Comparison of ENCODE assay signal across 8 cellular contexts in the genomic region with DNA sequence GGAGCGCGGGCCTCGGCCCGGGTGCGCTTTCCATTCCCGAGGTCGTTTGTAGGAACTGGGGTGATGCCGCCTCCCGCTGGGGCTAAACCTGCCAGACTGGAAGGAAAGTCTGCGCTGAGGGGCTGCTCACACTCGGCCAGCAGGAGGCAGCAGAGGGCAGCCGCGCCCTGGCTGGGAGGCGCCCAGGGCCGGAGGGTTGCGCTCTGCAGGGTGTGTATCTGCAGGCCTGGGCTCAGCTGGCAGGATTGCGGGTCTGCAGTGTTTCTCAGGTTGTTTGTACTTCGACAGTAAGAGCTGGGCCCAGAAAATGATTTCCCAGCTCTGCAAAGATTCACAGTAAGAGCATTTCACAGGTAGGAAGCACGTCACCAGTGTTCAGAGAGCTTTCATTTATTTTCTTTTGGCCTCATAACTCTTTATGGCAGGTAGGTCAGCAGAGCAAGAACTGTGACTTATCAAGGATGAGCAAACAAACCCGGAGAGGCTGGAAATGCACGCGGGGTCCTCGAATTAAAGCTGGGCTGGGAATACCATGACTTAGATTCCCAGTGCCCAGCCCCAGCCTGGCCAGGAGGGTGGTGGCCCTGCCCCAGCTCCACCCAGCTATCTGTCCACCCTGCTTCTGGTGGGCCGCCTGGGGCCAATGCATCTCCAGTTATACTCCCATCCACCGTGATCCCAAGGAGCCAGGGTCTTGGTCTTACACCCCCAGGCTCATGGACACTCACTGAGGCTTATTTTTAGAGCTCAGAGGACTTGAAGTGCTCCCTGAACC. TPM values are rescaled to one million over a fixed set of nuclear protein-coding genes. Genes with fewer than 3 reads are reported as not detected.
A peak's percentile ranks its signal among the peaks of the same experiment; 100 is the strongest.
DNase-seq lines count a peak whose midpoint lies in the region; ATAC-seq, FAIRE-seq and TF ChIP-seq lines count a peak whose summit lies in the region.

No MANE protein-coding gene starts in this region.

- no peak overlapping the region for H3K4ac ChIP-seq in H1 (replicated peaks; ENCODE audit: insufficient read length, low read depth, low read length)

- TF ChIP-seq RAD21 in H1 (IDR thresholded peaks at IDR 0.05 in 1 of 2, conservative IDR thresholded peaks at IDR 0.05 in 1 of 2; ENCODE audit: low read depth in 2 of 2, low read length in 2 of 2) = peak; percentile 79 to 87

- TF ChIP-seq POLR2A in GM12891 (IDR thresholded peaks at IDR 0.05; ENCODE audit: low read depth, low read length) (no peak), H1 (IDR thresholded peaks at IDR 0.05; ENCODE audit: control extremely low read depth in 1 of 2, low read depth in 2 of 2, low read length in 2 of 2) (no peak)

- no peak overlapping the region for H4K91ac ChIP-seq in H1 (replicated peaks; ENCODE audit: insufficient read length, low read length)

- H3K14ac ChIP-seq in H1 (ENCODE audit: insufficient read length) = no peak overlapping the region

- CTCF ChIA-PET in H1 (lab: Charles Lee; ENCODE audit: partially characterized antibody) = interaction anchor here (0.7 to 2.6 kb wide), 19 partner anchors 8 to 459 kb away, joined by 3 to 41 read pairs (median 4); no protein-coding TSS in a partner anchor

- POLR2A ChIA-PET in H1 (lab: Charles Lee; ENCODE audit: partially characterized antibody) = interaction anchor here (1.4 kb wide), 1 partner anchor 15 kb away, joined by 4 read pairs; no protein-coding TSS in a partner anchor

- peak; percentile 94 to 98 (median 98) for TF ChIP-seq CTCF in H1 (IDR thresholded peaks at IDR 0.05; ENCODE audit: control extremely low read depth in 1 of 3, insufficient read depth in 1 of 3, low read depth in 1 of 3, low read length in 3 of 3)

- no peaks in the 10 kb centered on the region for H3K36me3 ChIP-seq in H1 (ENCODE audit: control insufficient read depth in 2 of 4, insufficient read depth in 4 of 4, low read length in 3 of 4)

- H2AFZ ChIP-seq in H1 (ENCODE audit: low read length) = no peak overlapping the region

- H3K4me3 ChIP-seq in H1 (ENCODE audit: extremely low read depth in 1 of 4, insufficient read depth in 2 of 4, low read depth in 3 of 4, low read length in 4 of 4) = no peak overlapping the region

- FAIRE-seq in GM12891 (lab: Jason Lieb, UNC) (no peak), H1 (lab: Jason Lieb, UNC) (no peak)

- H4K5ac ChIP-seq in H1 (ENCODE audit: insufficient read length, low read depth, low read length) = no peak overlapping the region

- H3K18ac ChIP-seq in H1 (ENCODE audit: extremely low read depth, low read length) = no peak overlapping the region

- H3K4me1 ChIP-seq in H1 (replicated peaks in 1 of 4; ENCODE audit: control insufficient read depth in 3 of 4, insufficient read depth in 4 of 4, low read length in 3 of 4) = no peaks in the 10 kb centered on the region

- H2BK15ac ChIP-seq in H1 (ENCODE audit: low read length) = no peak overlapping the region

- H3K56ac ChIP-seq in H1 (replicated peaks; ENCODE audit: insufficient read length, low read depth, low read length) = no peak overlapping the region

- H3K23ac ChIP-seq in H1 (ENCODE audit: insufficient read length) = no peak overlapping the region

- no peaks in the 10 kb centered on the region for H3K79me2 ChIP-seq in H1 (ENCODE audit: control insufficient read depth in 1 of 2, insufficient read depth in 2 of 2, low read length in 2 of 2)

- no peak overlapping the region for H3K9ac ChIP-seq in H1 (replicated peaks in 1 of 4; ENCODE audit: extremely low read depth in 1 of 4, low read depth in 3 of 4, low read length in 3 of 4)

- H4K20me1 ChIP-seq in H1 (replicated peaks in 1 of 2; ENCODE audit: control insufficient read depth in 1 of 2, insufficient read depth in 2 of 2, low read length in 2 of 2) = peaks cover 0 to 13% of the 10 kb centered on the region in 2 experiments

- no peak overlapping the region for H2BK5ac ChIP-seq in H1 (ENCODE audit: low read depth, low read length)

- no peak overlapping the region for H4K8ac ChIP-seq in H1 (ENCODE audit: extremely low read depth, insufficient read depth, low read length)

- peaks cover 17% of the 10 kb centered on the region; the same call in 1 of the 2 replicates for H3K23me2 ChIP-seq in H1 (ENCODE audit: low read depth, low read length)

- H2BK120ac ChIP-seq in H1 (replicated peaks; ENCODE audit: low read depth, low read length) = no peak overlapping the region

- no peak overlapping the region for H2BK12ac ChIP-seq in H1 (ENCODE audit: low read depth, low read length)

- peak; percentile 85 for DNase-seq in GM12891 (ENCODE audit: insufficient read length, low spot score)
- peak; percentile 37 for DNase-seq in NCI-H226
- peak; percentile 55 to 77 for DNase-seq in activated CD8-positive, alpha-beta memory T cell treated with anti-CD3 and anti-CD28 coated beads for 1 hour (ENCODE audit: extremely low read depth in 1 of 2, low read depth in 1 of 2)
- DNase-seq in H1 (ENCODE audit: low read depth in 1 of 2, low spot score in 2 of 2) = peak; percentile 51 to 94
- peak; percentile 70 for DNase-seq in mucosa of gallbladder (ENCODE audit: low spot score)
- DNase-seq in stimulated activated CD8-positive, alpha-beta memory T cell treated with anti-CD3 and anti-CD28 coated beads, Interleukin-7, amount 100 ng/mL, for 24 hours (ENCODE audit: low read depth) = peak; percentile 72
- DNase-seq in RPMI8226 = no peak

- TF ChIP-seq EP300 in H1 (IDR thresholded peaks at IDR 0.05; ENCODE audit: borderline replicate concordance in 1 of 2, low read depth in 2 of 2, low read length in 2 of 2) = no peak

- no peak overlapping the region for H2BK20ac ChIP-seq in H1 (ENCODE audit: low read length)

- H3K79me1 ChIP-seq in H1 (ENCODE audit: low read depth, low read length) = peaks cover 5% of the 10 kb centered on the region; the same call in 1 of the 2 replicates

- 0 out of 7 replicates have a peak, but pooled peaks cover 0 to 2% (median 0%) of the 10 kb centered on the region in 4 experiments for H3K27me3 ChIP-seq in H1 (replicated peaks in 1 of 4; ENCODE audit: control insufficient read depth in 3 of 4, extremely low read depth in 1 of 4, insufficient read depth in 3 of 4, low read length in 3 of 4)

- H2AK5ac ChIP-seq in H1 (ENCODE audit: low read depth, low read length) = no peak overlapping the region

- H3K9me3 ChIP-seq in H1 (ENCODE audit: insufficient read depth in 2 of 2, low read depth in 1 of 2, low read length in 1 of 2) = peaks cover 14 to 17% of the 10 kb centered on the region in 2 experiments

- no peak overlapping the region for H3K27ac ChIP-seq in H1 (ENCODE audit: low read depth, low read length)

- WGBS in H1 (ENCODE audit: extremely low coverage in 1 of 2, insufficient coverage in 1 of 2, insufficient read length in 1 of 2, insufficient replicate concordance in 2 of 2, low coverage in 1 of 2, low lambda C conversion rate in 2 of 2, missing lambda C conversion rate in 1 of 2), 2 experiments = 49% methylated on average over 25 of the region's 25 CpGs; no CpG with 5 or more reads in 1 of the 2 experiments

- H3K4me2 ChIP-seq in H1 (ENCODE audit: insufficient read depth in 1 of 2, low read depth in 2 of 2, low read length in 2 of 2) = 0 out of 4 replicates have a peak overlapping the region, but pooled peaks of 1 of the 2 experiments have one; percentile 16

- peak; percentile 93 for ATAC-seq in HG02610 (IDR thresholded peaks at IDR 0.05; ENCODE audit: unreplicated experiment)

TF ChIP-seq in GM12891, 5 proteins besides CTCF, POLR2A, EP300 and RAD21:
- TF ChIP-seq SPI1 (IDR thresholded peaks at IDR 0.05; ENCODE audit: low read depth, low read length) (no peak), POLR2AphosphoS5 (IDR thresholded peaks at IDR 0.05; ENCODE audit: low read depth, low read length) (no peak), POU2F2 (IDR thresholded peaks at IDR 0.05; ENCODE audit: low read depth, low read length) (no peak), PAX5 (IDR thresholded peaks at IDR 0.05; ENCODE audit: insufficient read depth, low read length, severe bottlenecking) (no peak), TAF1 (IDR thresholded peaks at IDR 0.05; ENCODE audit: low read depth, low read length) (no peak)

TF ChIP-seq in H1, 55 proteins besides CTCF, POLR2A, EP300 and RAD21 (continues in another document):
- TF ChIP-seq HDAC6 (IDR thresholded peaks at IDR 0.05; ENCODE audit: low read depth, low read length) = no peak
- no peak for TF ChIP-seq KDM4A (IDR thresholded peaks at IDR 0.05; ENCODE audit: low read depth, low read length, severe bottlenecking)
- no peak for TF ChIP-seq TCF12 (IDR thresholded peaks at IDR 0.05; ENCODE audit: low read depth, low read length)
- no peak for TF ChIP-seq TAF1 (IDR thresholded peaks at IDR 0.05; ENCODE audit: low read depth, low read length)
- TF ChIP-seq JUND (IDR thresholded peaks at IDR 0.05; ENCODE audit: low read length) = peak; percentile 49; the same call in 1 of the 2 replicates
- 0 out of 2 replicates have a peak, but pooled peaks have one; percentile 33 for TF ChIP-seq YY1 (IDR thresholded peaks at IDR 0.05; ENCODE audit: low read depth, low read length)
- 0 out of 2 replicates have a peak, but pooled peaks have one; percentile 12 for TF ChIP-seq TEAD4 (IDR thresholded peaks at IDR 0.05; ENCODE audit: low read depth, low read length)
- TF ChIP-seq CHD1 (IDR thresholded peaks at IDR 0.05; ENCODE audit: low read depth, low read length) = no peak

RNA-seq across cellular contexts. Expression of a gene that starts 15.2 kb away (rescaled TPM):
- polyA plus RNA-seq in GM12891 (2012; ENCODE audit: low read depth, missing spikeins) = 19.1 TPM
- 32.8 and 34.1 TPM in 2 replicates for total RNA-seq in H1 (2021; fragmentation: NEBNext Ultra II Directional; extraction: Animal tissue kit (Norgen Biotek cat#: 25700))
- 22.8 and 25.4 TPM in 2 replicates for polyA plus RNA-seq in H1 (2011; rRNA removed)
- 27.9 TPM for polyA plus RNA-seq in H1 (2011; cell fraction: cytosol; rRNA removed)
- 48.3 TPM for polyA plus RNA-seq in H1 (2011; cell fraction: nucleus; rRNA removed)
- polyA plus RNA-seq in H1 (2012, experiment 1 of 2) = 23.0 to 27.3 TPM (median 25.8 TPM) in 4 replicates
- 17.9 TPM for polyA plus RNA-seq in H1 (2012, experiment 2 of 2)
- 25.0 TPM for polyA plus RNA-seq in H1 (2013, experiment 1 of 2)
- 25.3 TPM for polyA plus RNA-seq in H1 (2013, experiment 2 of 2)
- polyA minus RNA-seq in H1 (2011; rRNA and poly(A)+ RNA removed) = 38.8 and 40.7 TPM in 2 replicates
- polyA minus RNA-seq in H1 (2011; cell fraction: cytosol; rRNA and poly(A)+ RNA removed) = 18.9 TPM
- 42.4 TPM for polyA minus RNA-seq in H1 (2011; cell fraction: nucleus; rRNA and poly(A)+ RNA removed)
- total RNA-seq in mucosa of gallbladder = 28.1 TPM
